28 cellular contexts compared by ENCODE assay signal in the genomic region with DNA sequence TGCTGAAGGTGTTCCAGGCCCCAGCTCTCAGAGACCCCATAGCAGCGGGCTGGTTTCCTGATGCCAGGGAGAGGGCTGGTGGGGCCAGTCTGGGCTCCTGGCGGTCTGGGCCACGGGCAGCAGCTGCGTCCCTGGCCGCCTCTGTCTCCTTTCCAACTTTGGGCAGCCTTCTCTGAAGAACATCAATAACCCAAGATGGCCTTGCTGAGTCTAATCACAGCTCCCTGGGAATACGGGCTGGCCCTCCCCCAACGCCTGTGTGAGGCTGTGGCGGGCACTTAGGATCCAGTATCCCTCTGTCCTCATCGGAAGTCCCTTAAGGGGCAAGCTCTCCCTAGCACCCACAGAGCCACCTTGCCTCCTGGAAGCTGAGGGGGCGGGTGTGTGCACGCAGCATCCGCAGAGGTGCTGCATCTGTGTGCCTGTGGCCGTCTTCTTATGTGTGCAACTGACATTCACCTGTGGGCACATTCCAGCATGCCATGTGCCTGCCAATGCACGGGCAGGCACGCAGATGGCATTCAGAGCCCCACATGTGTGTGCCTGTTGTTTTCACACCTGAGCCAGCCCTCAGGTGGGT. TPM values are rescaled to one million over a fixed set of nuclear protein-coding genes. Genes with fewer than 3 reads are reported as not detected.
"Had no signal": no experiment of that assay in that cellular context is flagged by ENCODE, and none has a peak within 500 bp of the region (broad histone marks: within the 10 kb centered on the region; RNA-seq: fewer than 3 reads in every experiment).

No MANE protein-coding gene starts in this region.

- DNase-seq: activated CD4-positive, alpha-beta T cell treated with anti-CD3 and anti-CD28 coated beads for 4 hours; activated CD4-positive, alpha-beta T cell treated with anti-CD3 and anti-CD28 coated beads, Interleukin-2, amount 50 U/mL, for 4 hours; activated CD8-positive, alpha-beta memory T cell treated with anti-CD3 and anti-CD28 coated beads, Interleukin-2, amount 50 U/mL, for 48 hours; activated CD8-positive, alpha-beta T cell treated with anti-CD3 and anti-CD28 coated beads, Interleukin-2, amount 10 ng/mL, durations not matched to agents 7 days and 5 days; activated naive CD4-positive, alpha-beta T cell treated with anti-CD3 and anti-CD28 coated beads, Interleukin-2, amount 50 U/mL, for 16 hours; activated naive CD8-positive, alpha-beta T cell treated with anti-CD3 and anti-CD28 coated beads, Interleukin-2, amount 10 ng/mL, durations not matched to agents 7 days and 5 days; activated T-cell treated with anti-CD3 and anti-CD28 coated beads, Interleukin-2, amount 50 U/mL, for 1 hour; body of pancreas; MV-4-11; NCI-H1092 treated with DMSO at 0.1 percent for 48 hours; NCI-H1417 treated with DMSO at 0.1 percent for 48 hours; NCI-H1694 treated with DMSO at 0.1 percent for 48 hours; NCI-H2029 treated with DMSO at 0.1 percent for 48 hours; NCI-H510A treated with DMSO at 0.1 percent for 48 hours; NCI-H69; NK-92 treated with Interleukin-12 subunit alpha and Interleukin-12 subunit beta, amount 100 ng/mL, for 24 hours; OCI-M1; RPMI8226; SHP77 had no signal

- H3K27ac ChIP-seq: adrenal gland, ascending aorta, body of pancreas, KMS-11, SJSA1 had no signal

- ATAC-seq: activated CD4-positive, CD25-positive, alpha-beta regulatory T cell treated with anti-CD3 and anti-CD28 coated beads, Interleukin-2, amount 50 U/mL, for 24 hours; activated CD8-positive, alpha-beta T cell treated with anti-CD3 and anti-CD28 coated beads, Interleukin-2, amount 10 ng/mL, durations not matched to agents 7 days and 5 days; body of pancreas had no signal

- H3K9me3 ChIP-seq: adrenal gland, ascending aorta, body of pancreas, SJSA1 had no signal

- H3K4me3 ChIP-seq: adrenal gland, ascending aorta, body of pancreas, SJSA1 had no signal

- H3K9me3 Mint-ChIP-seq: activated naive CD8-positive, alpha-beta T cell treated with anti-CD3 and anti-CD28 coated beads, Interleukin-2, amount 10 ng/mL, durations not matched to agents 7 days and 5 days; IgD-negative memory B cell; T-helper 1 cell treated with Interleukin-12 subunit alpha and Interleukin-12 subunit beta and Interleukin-4 antibody, amounts not matched to agents 30 μg/mL and 1 μg/mL, for 36 hours had no signal

- H3K4me1 ChIP-seq: ascending aorta, SJSA1 had no signal

- FAIRE-seq: bronchial epithelial cell had no signal

- H3K4me3 Mint-ChIP-seq: activated CD8-positive, alpha-beta T cell treated with anti-CD3 and anti-CD28 coated beads, Interleukin-2, amount 10 ng/mL, durations not matched to agents 7 days and 5 days; activated naive CD8-positive, alpha-beta T cell treated with anti-CD3 and anti-CD28 coated beads, Interleukin-2, amount 10 ng/mL, durations not matched to agents 7 days and 5 days; T-helper 1 cell treated with Interleukin-12 subunit alpha and Interleukin-12 subunit beta and Interleukin-4 antibody, amounts not matched to agents 30 μg/mL and 1 μg/mL, for 36 hours had no signal

- H3K27ac Mint-ChIP-seq: activated CD8-positive, alpha-beta T cell treated with anti-CD3 and anti-CD28 coated beads, Interleukin-2, amount 10 ng/mL, durations not matched to agents 7 days and 5 days; activated naive CD8-positive, alpha-beta T cell treated with anti-CD3 and anti-CD28 coated beads, Interleukin-2, amount 10 ng/mL, durations not matched to agents 7 days and 5 days; T-helper 1 cell treated with Interleukin-12 subunit alpha and Interleukin-12 subunit beta and Interleukin-4 antibody, amounts not matched to agents 30 μg/mL and 1 μg/mL, for 36 hours had no signal

- H3K36me3 Mint-ChIP-seq: activated naive CD8-positive, alpha-beta T cell treated with anti-CD3 and anti-CD28 coated beads, Interleukin-2, amount 10 ng/mL, durations not matched to agents 7 days and 5 days; IgD-negative memory B cell had no signal

- H3K36me3 ChIP-seq: adrenal gland, ascending aorta, SJSA1 had no signal

- H3K4me1 Mint-ChIP-seq: activated naive CD8-positive, alpha-beta T cell treated with anti-CD3 and anti-CD28 coated beads, Interleukin-2, amount 10 ng/mL, durations not matched to agents 7 days and 5 days had no signal

RNA-seq across cellular contexts. Expression of a gene that starts 2.1 kb away (rescaled TPM):
- total RNA-seq: activated CD8-positive, alpha-beta T cell treated with anti-CD3 and anti-CD28 coated beads, Interleukin-2, amount 10 ng/mL, durations not matched to agents 7 days and 5 days; activated naive CD8-positive, alpha-beta T cell treated with anti-CD3 and anti-CD28 coated beads, Interleukin-2, amount 10 ng/mL, durations not matched to agents 7 days and 5 days; ascending aorta; bronchial epithelial cell; MCF 10A; SJSA1 had no signal
- polyA plus RNA-seq: IgD-negative memory B cell had no signal
